Comparison of ENCODE assay signal across 13 cellular contexts in genomic region chr7:157561816-157562410, GRCh38.
"Had no signal": no experiment of that assay in that cellular context is flagged by ENCODE, and none has a peak within 500 bp of the region (broad histone marks: within the 10 kb centered on the region; RNA-seq: fewer than 3 reads in every experiment).

No MANE protein-coding gene starts in this region.

- DNase-seq: central memory CD4-positive, alpha-beta T cell; cortex of kidney; effector CD8-positive, alpha-beta T cell; kidney glomerular epithelial cell; lower lobe of right lung; naive B cell; small intestine; stimulated activated CD4-positive, alpha-beta T cell treated with anti-CD3 and anti-CD28 coated beads, Interleukin-2, amount 100 ng/mL, for 48 hours; stimulated activated naive CD4-positive, alpha-beta T cell treated with Interleukin-2 at 50 U/mL for 16 hours; trophoblast cell had no signal

- H3K4me3 ChIP-seq: dorsolateral prefrontal cortex, lower lobe of right lung had no signal

- H3K36me3 ChIP-seq: lower lobe of right lung, neutrophil had no signal

- ATAC-seq: left lobe of liver, lower lobe of right lung had no signal

- H3K9me3 ChIP-seq: lower lobe of right lung, neutrophil had no signal

- H3K27ac ChIP-seq: dorsolateral prefrontal cortex, lower lobe of right lung, neutrophil had no signal

- H3K4me1 ChIP-seq: lower lobe of right lung had no signal

- H3K27me3 ChIP-seq: dorsolateral prefrontal cortex had no signal
